Comparison of ENCODE assay signal across 17 cellular contexts in genomic region chr12:32039341-32039740, GRCh38.
DNase-seq lines count a peak whose midpoint lies in the region; ATAC-seq and TF ChIP-seq lines count a peak whose summit lies in the region.
"Had no signal": no experiment of that assay in that cellular context is flagged by ENCODE, and none has a peak within 500 bp of the region (broad histone marks: within the 10 kb centered on the region; RNA-seq: fewer than 3 reads in every experiment).

No MANE protein-coding gene starts in this region.

- TF ChIP-seq CTCF in right atrium auricular region (IDR thresholded peaks at IDR 0.05): no peak
- no peak for TF ChIP-seq CTCF in fibroblast of pulmonary artery (IDR thresholded peaks at IDR 0.05; ENCODE audit: low read length, missing control alignments)
- TF ChIP-seq CTCF in uterus (IDR thresholded peaks at IDR 0.05): no peak
- no peak for TF ChIP-seq CTCF in prostate gland (IDR thresholded peaks at IDR 0.05)

- intact Hi-C loops in Right ventricle myocardium inferior (cut with DNase I): no loop called here
- intact Hi-C loops in uterus (cut with DNase I; ENCODE audit: low total_unique reads): no loop called here
- intact Hi-C loops in prostate gland (cut with DNase I): no loop called here

- 19 to 36% methylated on average over 4 to 5 of the region's 9 CpGs for WGBS in mesodermal cell (ENCODE audit: insufficient coverage in 2 of 2), 2 experiments
- WGBS in prostate gland: 52% methylated on average over 9 of the region's 9 CpGs

- H3K27me3 ChIP-seq in right atrium auricular region: no peaks in the 10 kb centered on the region
- no peaks in the 10 kb centered on the region for H3K27me3 ChIP-seq in uterus
- no peaks in the 10 kb centered on the region for H3K27me3 ChIP-seq in prostate gland (replicated peaks; ENCODE audit: insufficient read depth)
- H3K27me3 ChIP-seq: tibial nerve had no signal

- peak; percentile 26 for ATAC-seq in Right ventricle myocardium inferior
- ATAC-seq in GM19395 (IDR thresholded peaks at IDR 0.05; ENCODE audit: unreplicated experiment): no peak
- ATAC-seq: activated CD8-positive, alpha-beta T cell treated with anti-CD3 and anti-CD28 coated beads for 36 hours; naive thymus-derived CD8-positive, alpha-beta T cell had no signal

- H3K4me3 ChIP-seq in right atrium auricular region: no peak overlapping the region
- H3K4me3 ChIP-seq in fibroblast of pulmonary artery (replicated peaks; ENCODE audit: low read depth, low read length): no peak overlapping the region
- H3K4me3 ChIP-seq in mesodermal cell (ENCODE audit: extremely low read depth, insufficient read depth, low read length, poor library complexity, severe bottlenecking): no peak overlapping the region
- no peak overlapping the region for H3K4me3 ChIP-seq in uterus
- H3K4me3 ChIP-seq in prostate gland: no peak overlapping the region
- H3K4me3 ChIP-seq: tibial nerve had no signal

- no peak for TF ChIP-seq POLR2A in uterus (IDR thresholded peaks at IDR 0.05)
- no peak for TF ChIP-seq POLR2A in prostate gland (IDR thresholded peaks at IDR 0.05)

- H3K36me3 ChIP-seq in right atrium auricular region (no peaks in the 10 kb centered on the region), mesodermal cell (ENCODE audit: control insufficient read depth, insufficient read depth, low read length) (no peaks in the 10 kb centered on the region), uterus (no peaks in the 10 kb centered on the region), prostate gland (no peaks in the 10 kb centered on the region)
- H3K36me3 ChIP-seq: tibial nerve had no signal

- H3K9me3 ChIP-seq in right atrium auricular region (peaks cover 0 to 13% of the 10 kb centered on the region in 2 donors), mesodermal cell (ENCODE audit: control insufficient read depth, low read length) (peaks cover 19% of the 10 kb centered on the region), uterus (peaks cover 0 to 7% of the 10 kb centered on the region in 2 donors), prostate gland (no peaks in the 10 kb centered on the region)

- no peaks in the 10 kb centered on the region for H3K4me1 ChIP-seq in right atrium auricular region
- peaks cover 12% of the 10 kb centered on the region for H3K4me1 ChIP-seq in mesodermal cell (ENCODE audit: control insufficient read depth, insufficient read depth, low read length, poor library complexity, severe bottlenecking)
- no peaks in the 10 kb centered on the region for H3K4me1 ChIP-seq in uterus
- H3K4me1 ChIP-seq in prostate gland (replicated peaks): no peaks in the 10 kb centered on the region
- H3K4me1 ChIP-seq: tibial nerve had no signal

- H3K27ac ChIP-seq in right atrium auricular region: no peak overlapping the region
- H3K27ac ChIP-seq in mesodermal cell (ENCODE audit: low read depth, low read length, severe bottlenecking): peak overlapping the region; percentile 79
- peak overlapping the region; percentile 60 to 75 for H3K27ac ChIP-seq in uterus
- H3K27ac ChIP-seq in prostate gland: no peak overlapping the region
- H3K27ac ChIP-seq: C4-2B, tibial nerve had no signal

- DNase-seq in Right ventricle myocardium inferior (ENCODE audit: missing footprints) (no peak), right atrium auricular region (ENCODE audit: low spot score) (no peak), fibroblast of pulmonary artery (ENCODE audit: low read depth) (peak; percentile 65), uterus (peak; percentile 72 to 86), prostate gland (ENCODE audit: low spot score) (no peak), cerebellar nuclear complex (lab: John Stamatoyannopoulos, UW) (no peak)
- DNase-seq: activated CD8-positive, alpha-beta T cell treated with anti-CD3 and anti-CD28 coated beads for 36 hours; activated naive CD8-positive, alpha-beta T cell treated with anti-CD3 and anti-CD28 coated beads, Interleukin-2, amount 10 ng/mL, durations not matched to agents 7 days and 5 days; activated T-cell treated with anti-CD3 and anti-CD28 coated beads, Interleukin-2, amount 50 U/mL, for 48 hours; DMS79; naive thymus-derived CD8-positive, alpha-beta T cell; NCI-H1417; stimulated activated naive CD4-positive, alpha-beta T cell had no signal

Comparison
In these comparisons a context has a peak if more than half of its experiments do, and no peak if none do; other contexts are left out.
1. DNase-seq: peak in fibroblast of pulmonary artery (single experiment) and uterus (2 of 2); none in Right ventricle myocardium inferior (single experiment), right atrium auricular region (single experiment), prostate gland (single experiment) and cerebellar nuclear complex (0 of 2).
2. H3K27ac ChIP-seq: peak in mesodermal cell (single experiment) and uterus (2 of 2); none in right atrium auricular region (0 of 2) and prostate gland (0 of 2).